ENCODE assay signal across 8 cellular contexts in genomic region chr13:27353166-27353583, GRCh38.
DNase-seq lines count a peak whose midpoint lies in the region; ATAC-seq and TF ChIP-seq lines count a peak whose summit lies in the region.

No MANE protein-coding gene starts in this region.

- H3K27ac ChIP-seq in osteoblast (ENCODE audit: low read depth, low read length): no peak overlapping the region

- no peak overlapping the region for H3K4me3 Mint-ChIP-seq in activated T-helper 2 cell treated with anti-CD3 and anti-CD28 coated beads, Interferon-gamma antibody, Interleukin-2, Interleukin-4, amounts not matched to agents 10 μg/mL and 5 μg/mL and 100 μg/mL, durations not matched to agents 14 hours and 24 hours and 36 hours (ENCODE audit: low read depth)

- peak overlapping the region; percentile 46 for H3K4me2 ChIP-seq in osteoblast (ENCODE audit: insufficient read depth, low read length)

- no peaks in the 10 kb centered on the region for H3K36me3 ChIP-seq in osteoblast (ENCODE audit: insufficient read depth, low read length)

- ATAC-seq in GM19468 (IDR thresholded peaks at IDR 0.05; ENCODE audit: extremely low read depth, unreplicated experiment) (peak; percentile 89), HG03457 (IDR thresholded peaks at IDR 0.05; ENCODE audit: unreplicated experiment) (peak; percentile 88)

- intact Hi-C loops in activated T-helper 2 cell treated with anti-CD3 and anti-CD28 coated beads, Interferon-gamma antibody, Interleukin-2, Interleukin-4, amounts not matched to agents 10 μg/mL and 5 μg/mL and 100 μg/mL, durations not matched to agents 14 hours and 24 hours and 36 hours (cut with micrococcal nuclease): loop anchor here (5.0 kb wide), 2 partner anchors 91 to 181 kb away; partner anchors contain the start of gene USP12

- DNase-seq in ELR (ENCODE audit: low read depth): peak; percentile 82
- DNase-seq in activated T-helper 2 cell treated with anti-CD3 and anti-CD28 coated beads, Interferon-gamma antibody, Interleukin-2, Interleukin-4, amounts not matched to agents 10 μg/mL and 5 μg/mL and 100 μg/mL, durations not matched to agents 14 hours and 24 hours and 36 hours (ENCODE audit: low spot score): peak; percentile 31
- peak; percentile 86 for DNase-seq in osteoblast (ENCODE audit: insufficient read length, low spot score, missing footprints)
- no peak for DNase-seq in putamen (ENCODE audit: low spot score)
- DNase-seq in dermis blood vessel endothelial cell: no peak
- no peak for DNase-seq in epidermal melanocyte (ENCODE audit: insufficient read length, low spot score)

- no peaks in the 10 kb centered on the region for H3K36me3 Mint-ChIP-seq in activated T-helper 2 cell treated with anti-CD3 and anti-CD28 coated beads, Interferon-gamma antibody, Interleukin-2, Interleukin-4, amounts not matched to agents 10 μg/mL and 5 μg/mL and 100 μg/mL, durations not matched to agents 14 hours and 24 hours and 36 hours (ENCODE audit: low read depth)

- TF ChIP-seq CTCF in osteoblast (IDR thresholded peaks at IDR 0.05; ENCODE audit: extremely low read depth, low read depth, low read length): no peak

- no peaks in the 10 kb centered on the region for H4K20me1 ChIP-seq in osteoblast (ENCODE audit: insufficient read depth, low read length)

- H3K27me3 Mint-ChIP-seq in activated T-helper 2 cell treated with anti-CD3 and anti-CD28 coated beads, Interferon-gamma antibody, Interleukin-2, Interleukin-4, amounts not matched to agents 10 μg/mL and 5 μg/mL and 100 μg/mL, durations not matched to agents 14 hours and 24 hours and 36 hours (ENCODE audit: low read depth): peaks cover 6% of the 10 kb centered on the region

- H3K4me3 ChIP-seq in osteoblast (ENCODE audit: insufficient read depth, low read length): peak overlapping the region; percentile 1

- no peaks in the 10 kb centered on the region for H3K9me3 Mint-ChIP-seq in activated T-helper 2 cell treated with anti-CD3 and anti-CD28 coated beads, Interferon-gamma antibody, Interleukin-2, Interleukin-4, amounts not matched to agents 10 μg/mL and 5 μg/mL and 100 μg/mL, durations not matched to agents 14 hours and 24 hours and 36 hours

- H3K4me1 ChIP-seq in osteoblast (ENCODE audit: insufficient read depth, low read length): peaks cover 12% of the 10 kb centered on the region

- H3K9me3 ChIP-seq in osteoblast (ENCODE audit: low read depth, low read length): no peaks in the 10 kb centered on the region

- H3K4me1 Mint-ChIP-seq in activated T-helper 2 cell treated with anti-CD3 and anti-CD28 coated beads, Interferon-gamma antibody, Interleukin-2, Interleukin-4, amounts not matched to agents 10 μg/mL and 5 μg/mL and 100 μg/mL, durations not matched to agents 14 hours and 24 hours and 36 hours (ENCODE audit: low read depth): peaks cover 10% of the 10 kb centered on the region

- H3K79me2 ChIP-seq in osteoblast (ENCODE audit: insufficient read depth, low read length): no peaks in the 10 kb centered on the region

- H3K27ac Mint-ChIP-seq in activated T-helper 2 cell treated with anti-CD3 and anti-CD28 coated beads, Interferon-gamma antibody, Interleukin-2, Interleukin-4, amounts not matched to agents 10 μg/mL and 5 μg/mL and 100 μg/mL, durations not matched to agents 14 hours and 24 hours and 36 hours: peak overlapping the region; percentile 3

- H3K27me3 ChIP-seq in osteoblast (ENCODE audit: insufficient read depth, low read length): no peaks in the 10 kb centered on the region

- H2AFZ ChIP-seq in osteoblast (ENCODE audit: low read length): peak overlapping the region; percentile 3

Comparison
In these comparisons a context has a peak if more than half of its experiments do, and no peak if none do; other contexts are left out.
1. DNase-seq: peak in ELR (single experiment), activated T-helper 2 cell treated with anti-CD3 and anti-CD28 coated beads, Interferon-gamma antibody, Interleukin-2, Interleukin-4, amounts not matched to agents 10 μg/mL and 5 μg/mL and 100 μg/mL, durations not matched to agents 14 hours and 24 hours and 36 hours (single experiment) and osteoblast (single experiment); none in putamen (single experiment), dermis blood vessel endothelial cell (single experiment) and epidermal melanocyte (single experiment).